Comparison of ENCODE assay signal across 21 cellular contexts in the genomic region with DNA sequence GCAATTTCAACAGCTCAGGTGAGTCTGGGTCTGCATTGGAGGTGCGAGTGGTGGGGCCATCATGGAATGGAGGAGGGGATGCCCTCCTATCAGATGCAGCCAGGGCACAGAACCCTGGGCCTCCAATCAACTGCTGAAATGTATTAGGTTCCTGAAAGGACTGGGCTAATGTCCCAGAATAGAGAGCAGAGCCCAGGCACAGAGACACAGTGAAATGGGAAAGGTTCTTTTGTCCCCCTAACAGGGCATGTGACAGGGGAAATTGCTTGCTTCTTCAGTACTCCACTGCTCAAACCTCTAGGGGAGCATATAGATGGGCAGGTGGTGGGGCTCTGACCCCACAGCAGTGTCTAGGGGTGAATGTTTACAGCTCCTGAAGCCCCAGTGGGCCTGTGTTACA.
"Had no signal": no experiment of that assay in that cellular context is flagged by ENCODE, and none has a peak within 500 bp of the region (broad histone marks: within the 10 kb centered on the region; RNA-seq: fewer than 3 reads in every experiment).

No MANE protein-coding gene starts in this region.

- H3K27ac ChIP-seq: lower lobe of right lung, pancreas, tibial nerve had no signal

- H3K4me1 Mint-ChIP-seq: nephron had no signal

- H3K4me3 Mint-ChIP-seq: activated CD4-positive, alpha-beta memory T cell treated with anti-CD3 and anti-CD28 coated beads, Interleukin-2, amount 10 ng/mL, durations not matched to agents 7 days and 5 days; activated naive CD4-positive, alpha-beta T cell treated with anti-CD3 and anti-CD28 coated beads for 36 hours; activated naive CD8-positive, alpha-beta T cell treated with anti-CD3 and anti-CD28 coated beads, Interleukin-2, amount 10 ng/mL, durations not matched to agents 7 days and 5 days; nephron; T-helper 1 cell treated with Interleukin-12 subunit alpha and Interleukin-12 subunit beta and Interleukin-4 antibody, amounts not matched to agents 30 μg/mL and 1 μg/mL, for 36 hours had no signal

- H3K27ac Mint-ChIP-seq: activated CD4-positive, alpha-beta memory T cell treated with anti-CD3 and anti-CD28 coated beads, Interleukin-2, amount 10 ng/mL, durations not matched to agents 7 days and 5 days; activated naive CD4-positive, alpha-beta T cell treated with anti-CD3 and anti-CD28 coated beads for 36 hours; activated naive CD8-positive, alpha-beta T cell treated with anti-CD3 and anti-CD28 coated beads, Interleukin-2, amount 10 ng/mL, durations not matched to agents 7 days and 5 days; activated T-cell treated with anti-CD3 and anti-CD28 coated beads, Interleukin-2, amount 50 U/mL, for 72 hours; nephron; T-helper 1 cell treated with Interleukin-12 subunit alpha and Interleukin-12 subunit beta and Interleukin-4 antibody, amounts not matched to agents 30 μg/mL and 1 μg/mL, for 36 hours had no signal

- H3K9me3 Mint-ChIP-seq: activated CD4-positive, alpha-beta memory T cell treated with anti-CD3 and anti-CD28 coated beads, Interleukin-2, amount 10 ng/mL, durations not matched to agents 7 days and 5 days; activated naive CD4-positive, alpha-beta T cell treated with anti-CD3 and anti-CD28 coated beads for 36 hours; activated naive CD8-positive, alpha-beta T cell treated with anti-CD3 and anti-CD28 coated beads, Interleukin-2, amount 10 ng/mL, durations not matched to agents 7 days and 5 days; activated T-cell treated with anti-CD3 and anti-CD28 coated beads, Interleukin-2, amount 50 U/mL, for 72 hours; nephron; T-helper 1 cell treated with Interleukin-12 subunit alpha and Interleukin-12 subunit beta and Interleukin-4 antibody, amounts not matched to agents 30 μg/mL and 1 μg/mL, for 36 hours had no signal

- H3K36me3 Mint-ChIP-seq: activated naive CD8-positive, alpha-beta T cell treated with anti-CD3 and anti-CD28 coated beads, Interleukin-2, amount 10 ng/mL, durations not matched to agents 7 days and 5 days had no signal

- ATAC-seq: activated T-cell treated with anti-CD3 and anti-CD28 coated beads, Interleukin-2, amount 50 U/mL, for 72 hours; lower lobe of right lung; pancreas; right cardiac atrium; stimulated activated naive CD8-positive, alpha-beta T cell treated with anti-CD3 and anti-CD28 coated beads, Interleukin-15, Interleukin-2, amounts not matched to agents 100 U/mL and 50 U/mL, for 24 hours had no signal

- H3K27me3 ChIP-seq: pancreas, tibial nerve had no signal

- DNase-seq: activated CD4-positive, alpha-beta memory T cell treated with anti-CD3 and anti-CD28 coated beads, Interleukin-2, amount 10 ng/mL, durations not matched to agents 7 days and 5 days; activated CD4-positive, alpha-beta T cell treated with anti-CD3 and anti-CD28 coated beads for 4 hours; activated CD4-positive, CD25-positive, alpha-beta regulatory T cell; activated effector memory CD4-positive, alpha-beta T cell treated with Interleukin-2 at 50 U/mL for 16 hours; activated naive CD4-positive, alpha-beta T cell treated with anti-CD3 and anti-CD28 coated beads for 36 hours; activated naive CD8-positive, alpha-beta T cell treated with anti-CD3 and anti-CD28 coated beads, Interleukin-2, amount 10 ng/mL, durations not matched to agents 7 days and 5 days; activated T-cell treated with anti-CD3 and anti-CD28 coated beads, Interleukin-2, amount 50 U/mL, for 72 hours; cerebellar nuclear complex; cortex of kidney; effector CD4-positive, alpha-beta T cell; erythroblast; foreskin fibroblast; kidney; lower lobe of right lung; pancreas; stimulated activated CD4-positive, alpha-beta T cell treated with anti-CD3 and anti-CD28 coated beads, Interleukin-4, amount 100 ng/mL, for 24 hours; stimulated activated naive CD8-positive, alpha-beta T cell treated with anti-CD3 and anti-CD28 coated beads, Interleukin-15, Interleukin-2, amounts not matched to agents 100 U/mL and 50 U/mL, for 24 hours had no signal

- H3K4me3 ChIP-seq: lower lobe of right lung, pancreas, tibial nerve had no signal

- H3K36me3 ChIP-seq: lower lobe of right lung, pancreas, tibial nerve had no signal

- H3K4me1 ChIP-seq: pancreas had no signal
